In the genomic region with DNA sequence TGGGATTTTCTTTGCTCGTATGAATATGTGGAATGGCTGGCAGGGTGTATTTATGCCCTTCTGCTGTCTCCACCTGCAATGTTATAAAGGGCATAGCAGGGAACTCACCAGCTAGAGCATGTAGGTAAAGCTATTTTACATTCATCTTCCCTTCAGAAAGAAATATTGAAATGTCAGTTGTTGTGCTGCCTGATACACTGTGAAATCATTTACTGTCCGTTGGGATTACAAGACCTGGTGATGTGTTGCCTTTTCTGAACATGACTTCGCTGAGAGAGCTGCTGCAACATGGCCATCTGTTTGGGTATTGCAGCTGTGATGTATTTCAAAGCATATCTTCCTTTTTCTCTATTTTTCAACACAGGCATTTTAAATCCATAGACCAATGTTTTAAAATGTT, we compare ENCODE assay signal across 35 cellular contexts.
DNase-seq lines count a peak whose midpoint lies in the region; ATAC-seq and TF ChIP-seq lines count a peak whose summit lies in the region.
"Had no signal": no experiment of that assay in that cellular context is flagged by ENCODE, and none has a peak within 500 bp of the region (broad histone marks: within the 10 kb centered on the region; RNA-seq: fewer than 3 reads in every experiment).

No MANE protein-coding gene starts in this region.

- no peak for ATAC-seq in mucosa of descending colon
- ATAC-seq: A549; CD8-positive, alpha-beta T cell had no signal

- H3K4me1 Mint-ChIP-seq in glutamatergic neuron (ENCODE audit: low read depth, unreplicated experiment): peaks cover 24% of the 10 kb centered on the region
- H3K4me1 Mint-ChIP-seq: B cell; CD14-positive monocyte; CD4-positive, alpha-beta memory T cell; CD4-positive, CD25-positive, alpha-beta regulatory T cell; CD8-positive, alpha-beta memory T cell had no signal

- peak overlapping the region; percentile 38 for H3K27ac ChIP-seq in neural cell (ENCODE audit: low read length)
- H3K27ac ChIP-seq: 22Rv1; A549; BLaER1; BLaER1 treated with 17β-estradiol and CSF1 and Interleukin-3, amounts not matched to agents 10 nM and 100 nM; C4-2B had no signal

- intact Hi-C loops in mucosa of descending colon (cut with DNase I, micrococcal nuclease): no loop called here

- H3K9me3 Mint-ChIP-seq in glutamatergic neuron (ENCODE audit: unreplicated experiment): peaks cover 5% of the 10 kb centered on the region

- H3K27me3 Mint-ChIP-seq in glutamatergic neuron (ENCODE audit: unreplicated experiment): peaks cover 2% of the 10 kb centered on the region
- H3K27me3 Mint-ChIP-seq: B cell; CD4-positive, alpha-beta memory T cell; CD4-positive, alpha-beta T cell; CD4-positive, CD25-positive, alpha-beta regulatory T cell; CD8-positive, alpha-beta memory T cell had no signal

- DNase-seq in NCI-H1694 treated with DMSO at 0.1 percent for 48 hours (lab: John Stamatoyannopoulos, UW) (peak; percentile 56), NCI-H1694 (lab: John Stamatoyannopoulos, UW) (no peak), NCI-H2171 treated with DMSO at 0.1 percent for 48 hours (lab: John Stamatoyannopoulos, UW) (peak; percentile 61), NCI-H2171 (lab: John Stamatoyannopoulos, UW) (no peak), glutamatergic neuron (peak; percentile 17), NCI-H345 treated with DMSO at 0.1 percent for 48 hours (lab: John Stamatoyannopoulos, UW; ENCODE audit: unreplicated experiment) (no peak), mucosa of descending colon (no peak)
- DNase-seq: 8988T; ACHN; AML-193; BE2C; C1 segment of cervical spinal cord; Caco-2; Calu3; CD4-positive, alpha-beta memory T cell; CD4-positive, alpha-beta T cell; CD4-positive, CD25-positive, alpha-beta regulatory T cell; CD8-positive, alpha-beta memory T cell; CD8-positive, alpha-beta T cell; COR-L47; DMS 273 treated with DMSO at 0.1 percent for 48 hours; DMS153; DMS53; DMS79; DMS79 treated with DMSO at 0.1 percent for 48 hours; DND-41; EL had no signal

- no peaks in the 10 kb centered on the region for H3K36me3 ChIP-seq in neural cell (ENCODE audit: insufficient read depth, low read length)
- no peaks in the 10 kb centered on the region for H3K36me3 ChIP-seq in mucosa of descending colon (ENCODE audit: low read depth)
- H3K36me3 ChIP-seq: BE2C; BLaER1; BLaER1 treated with 17β-estradiol and CSF1 and Interleukin-3, amounts not matched to agents 10 nM and 100 nM had no signal

- peak overlapping the region; percentile 86 for H3K27ac Mint-ChIP-seq in glutamatergic neuron (ENCODE audit: unreplicated experiment)
- H3K27ac Mint-ChIP-seq: B cell; CD14-positive monocyte; CD4-positive, alpha-beta memory T cell; CD4-positive, alpha-beta T cell; CD4-positive, CD25-positive, alpha-beta regulatory T cell; CD8-positive, alpha-beta memory T cell; CD8-positive, alpha-beta T cell had no signal

- H3K9ac ChIP-seq in neural cell (ENCODE audit: low read length): no peak overlapping the region
- H3K9ac ChIP-seq: BLaER1; BLaER1 treated with 17β-estradiol and CSF1 and Interleukin-3, amounts not matched to agents 10 nM and 100 nM had no signal

- TF ChIP-seq EP300 in neural cell (conservative IDR thresholded peaks at IDR 0.05; ENCODE audit: poor library complexity, severe bottlenecking): peak; percentile 78

- no peaks in the 10 kb centered on the region for H3K9me3 ChIP-seq in neural cell (ENCODE audit: low read length)
- H3K9me3 ChIP-seq in mucosa of descending colon: no peaks in the 10 kb centered on the region
- H3K9me3 ChIP-seq: A549; BE2C; BLaER1; BLaER1 treated with 17β-estradiol and CSF1 and Interleukin-3, amounts not matched to agents 10 nM and 100 nM; Caco-2 had no signal

- no peak overlapping the region for H3K4me2 ChIP-seq in neural cell (ENCODE audit: low read length)
- H3K4me2 ChIP-seq: A549; BLaER1; BLaER1 treated with 17β-estradiol and CSF1 and Interleukin-3, amounts not matched to agents 10 nM and 100 nM had no signal

- TF ChIP-seq CTCF in glutamatergic neuron (IDR thresholded peaks at IDR 0.05; ENCODE audit: partially characterized antibody, unreplicated experiment) (no peak), neural cell (IDR thresholded peaks at IDR 0.05; ENCODE audit: poor library complexity, severe bottlenecking) (no peak), mucosa of descending colon (IDR thresholded peaks at IDR 0.05) (no peak)

- no peaks in the 10 kb centered on the region for H3F3A ChIP-seq in neural cell (ENCODE audit: insufficient read depth, low read length, poor library complexity, severe bottlenecking)

- H3K27me3 ChIP-seq in neural cell (ENCODE audit: insufficient read depth, low read depth, low read length): no peaks in the 10 kb centered on the region
- H3K27me3 ChIP-seq: BE2C; BLaER1; BLaER1 treated with 17β-estradiol and CSF1 and Interleukin-3, amounts not matched to agents 10 nM and 100 nM had no signal

- H2AFZ ChIP-seq in neural cell (ENCODE audit: low read depth, low read length): no peak overlapping the region

- H3K9me2 ChIP-seq in neural cell (ENCODE audit: insufficient read depth, low read length): no peaks in the 10 kb centered on the region

- TF ChIP-seq RAD21 in neural cell (conservative IDR thresholded peaks at IDR 0.05): peak; percentile 33

- no peaks in the 10 kb centered on the region for H3K79me2 ChIP-seq in neural cell (replicated peaks; ENCODE audit: insufficient read depth, low read length)

- peak overlapping the region; percentile 5 for H3K4me3 ChIP-seq in neural cell (ENCODE audit: low read length)
- no peak overlapping the region for H3K4me3 ChIP-seq in mucosa of descending colon
- H3K4me3 ChIP-seq: A549; BLaER1; BLaER1 treated with 17β-estradiol and CSF1 and Interleukin-3, amounts not matched to agents 10 nM and 100 nM had no signal

- H3K4me3 Mint-ChIP-seq in glutamatergic neuron (ENCODE audit: unreplicated experiment): peak overlapping the region; percentile 67
- H3K4me3 Mint-ChIP-seq: B cell; CD14-positive monocyte; CD4-positive, alpha-beta memory T cell; CD4-positive, alpha-beta T cell; CD4-positive, CD25-positive, alpha-beta regulatory T cell; CD8-positive, alpha-beta memory T cell; CD8-positive, alpha-beta T cell had no signal

- no peaks in the 10 kb centered on the region for H3K4me1 ChIP-seq in mucosa of descending colon (ENCODE audit: low read depth)
- H3K4me1 ChIP-seq: A549; BE2C; BLaER1; BLaER1 treated with 17β-estradiol and CSF1 and Interleukin-3, amounts not matched to agents 10 nM and 100 nM; Caco-2 had no signal

- no peaks in the 10 kb centered on the region for H3K36me3 Mint-ChIP-seq in glutamatergic neuron (ENCODE audit: unreplicated experiment)
- H3K36me3 Mint-ChIP-seq: CD14-positive monocyte; CD4-positive, alpha-beta memory T cell; CD4-positive, CD25-positive, alpha-beta regulatory T cell; CD8-positive, alpha-beta memory T cell; CD8-positive, alpha-beta T cell had no signal

- no peaks in the 10 kb centered on the region for H4K20me1 ChIP-seq in neural cell (ENCODE audit: insufficient read depth)
- H4K20me1 ChIP-seq: BLaER1; BLaER1 treated with 17β-estradiol and CSF1 and Interleukin-3, amounts not matched to agents 10 nM and 100 nM had no signal

TF ChIP-seq in neural cell, 6 proteins besides CTCF, POLR2A, EP300 and RAD21:
- TF ChIP-seq POLR2AphosphoS5 (IDR thresholded peaks at IDR 0.05): peak; percentile 67
- TF ChIP-seq SMC3 (conservative IDR thresholded peaks at IDR 0.05; ENCODE audit: poor library complexity): no peak
TF ChIP-seq in neural cell: peak in this region for 1.

Comparison
In these comparisons a context has a peak if more than half of its experiments do, and no peak if none do; other contexts are left out.
1. DNase-seq: peak in NCI-H1694 treated with DMSO at 0.1 percent for 48 hours (single experiment), NCI-H2171 treated with DMSO at 0.1 percent for 48 hours (single experiment) and glutamatergic neuron (single experiment); none in NCI-H1694 (single experiment), NCI-H2171 (single experiment), NCI-H345 treated with DMSO at 0.1 percent for 48 hours (single experiment) and mucosa of descending colon (0 of 3).